16 cellular contexts compared by ENCODE assay signal in genomic region chr5:31100047-31100575, GRCh38.
DNase-seq lines count a peak whose midpoint lies in the region; ATAC-seq, FAIRE-seq and TF ChIP-seq lines count a peak whose summit lies in the region.
"Had no signal": no experiment of that assay in that cellular context is flagged by ENCODE, and none has a peak within 500 bp of the region (broad histone marks: within the 10 kb centered on the region; RNA-seq: fewer than 3 reads in every experiment).

No MANE protein-coding gene starts in this region.

- H2BK15ac ChIP-seq in H1 (ENCODE audit: low read length) = no peak overlapping the region

- H4K20me1 ChIP-seq in H1 (replicated peaks in 1 of 2; ENCODE audit: control insufficient read depth in 1 of 2, insufficient read depth in 2 of 2, low read length in 2 of 2) = no peaks in the 10 kb centered on the region
- H4K20me1 ChIP-seq: BLaER1 had no signal

- WGBS in H1 (ENCODE audit: extremely low coverage in 1 of 2, insufficient coverage in 1 of 2, insufficient read length in 1 of 2, insufficient replicate concordance in 2 of 2, low coverage in 1 of 2, low lambda C conversion rate in 2 of 2, missing lambda C conversion rate in 1 of 2), 2 experiments = 96% methylated on average over 6 of the region's 6 CpGs; no CpG with 5 or more reads in 1 of the 2 experiments

- no peak overlapping the region for H2AK5ac ChIP-seq in H1 (ENCODE audit: low read depth, low read length)

- no peaks in the 10 kb centered on the region for H3K79me1 ChIP-seq in H1 (ENCODE audit: low read depth, low read length)

- H4K91ac ChIP-seq in H1 (replicated peaks; ENCODE audit: insufficient read length, low read length) = no peak overlapping the region

- TF ChIP-seq RAD21 in H1 (IDR thresholded peaks at IDR 0.05 in 1 of 2, conservative IDR thresholded peaks at IDR 0.05 in 1 of 2; ENCODE audit: low read depth in 2 of 2, low read length in 2 of 2) = no peak

- H4K5ac ChIP-seq in H1 (ENCODE audit: insufficient read length, low read depth, low read length) = no peak overlapping the region

- H3K14ac ChIP-seq in H1 (ENCODE audit: insufficient read length) = no peak overlapping the region

- no peak overlapping the region for H3K23ac ChIP-seq in H1 (ENCODE audit: insufficient read length)

- FAIRE-seq in RCC 7860 (lab: Jason Lieb, UNC) (peak; percentile 100), H1 (lab: Jason Lieb, UNC) (no peak)
- FAIRE-seq: D721Med, G401.6, GM12892, GM19239 had no signal

- TF ChIP-seq CTCF in H1 (IDR thresholded peaks at IDR 0.05; ENCODE audit: control extremely low read depth in 1 of 3, insufficient read depth in 1 of 3, low read depth in 1 of 3, low read length in 3 of 3) (no peak), ascending aorta (IDR thresholded peaks at IDR 0.05) (no peak)

- H3K27ac ChIP-seq in H1 (ENCODE audit: low read depth, low read length) (no peak overlapping the region; the same call in 1 of the 2 replicates), ascending aorta (no peak overlapping the region)
- H3K27ac ChIP-seq: BLaER1 had no signal

- 0 out of 2 replicates have a peak overlapping the region, but pooled peaks have one; percentile 5 for H2BK20ac ChIP-seq in H1 (ENCODE audit: low read length)

- H3K4me2 ChIP-seq in H1 (ENCODE audit: insufficient read depth in 1 of 2, low read depth in 2 of 2, low read length in 2 of 2) = no peak overlapping the region
- H3K4me2 ChIP-seq: BLaER1 had no signal

- POLR2A ChIA-PET in H1 (lab: Charles Lee; ENCODE audit: partially characterized antibody) = no interaction called here

- H3K4me3 ChIP-seq in H1 (ENCODE audit: extremely low read depth in 1 of 4, insufficient read depth in 2 of 4, low read depth in 3 of 4, low read length in 4 of 4) (no peak overlapping the region), ascending aorta (no peak overlapping the region)
- H3K4me3 ChIP-seq: BLaER1, HAP-1 had no signal

- intact Hi-C loops in ascending aorta (cut with DNase I) = no loop called here

- TF ChIP-seq EP300 in H1 (IDR thresholded peaks at IDR 0.05; ENCODE audit: borderline replicate concordance in 1 of 2, low read depth in 2 of 2, low read length in 2 of 2) = no peak

- H3K36me3 ChIP-seq in H1 (ENCODE audit: control insufficient read depth in 2 of 4, insufficient read depth in 4 of 4, low read length in 3 of 4) = no peaks in the 10 kb centered on the region
- H3K36me3 ChIP-seq in ascending aorta = no peaks in the 10 kb centered on the region
- H3K36me3 ChIP-seq: BLaER1, HAP-1 had no signal

- H4K8ac ChIP-seq in H1 (ENCODE audit: extremely low read depth, insufficient read depth, low read length) = no peak overlapping the region

- H3K27me3 ChIP-seq in H1 (replicated peaks in 1 of 4; ENCODE audit: control insufficient read depth in 3 of 4, extremely low read depth in 1 of 4, insufficient read depth in 3 of 4, low read length in 3 of 4) (no peaks in the 10 kb centered on the region), ascending aorta (no peaks in the 10 kb centered on the region)
- H3K27me3 ChIP-seq: BLaER1 had no signal

- DNase-seq in Caki2 (ENCODE audit: low read depth) (peak; percentile 70), RCC 7860 (ENCODE audit: low spot score) (peak; percentile 97), H1 (ENCODE audit: low read depth in 1 of 2, low spot score in 2 of 2) (no peak), renal cortical epithelial cell (ENCODE audit: low read depth) (peak; percentile 78), ascending aorta (ENCODE audit: low spot score in 2 of 2) (no peak), HuH-7 (ENCODE audit: low spot score) (no peak)
- DNase-seq: 8988T; CD4-positive, alpha-beta memory T cell; KBM-7 had no signal

- no peak overlapping the region for H3K18ac ChIP-seq in H1 (ENCODE audit: extremely low read depth, low read length)

- H3K9me3 ChIP-seq in H1 (ENCODE audit: insufficient read depth in 2 of 2, low read depth in 1 of 2, low read length in 1 of 2) (no peaks in the 10 kb centered on the region), ascending aorta (no peaks in the 10 kb centered on the region)
- H3K9me3 ChIP-seq: BLaER1, HAP-1 had no signal

- H3K56ac ChIP-seq in H1 (replicated peaks; ENCODE audit: insufficient read length, low read depth, low read length) = no peak overlapping the region

- H3K4ac ChIP-seq in H1 (replicated peaks; ENCODE audit: insufficient read length, low read depth, low read length) = no peak overlapping the region

- H2BK5ac ChIP-seq in H1 (ENCODE audit: low read depth, low read length) = no peak overlapping the region

- H3K23me2 ChIP-seq in H1 (ENCODE audit: low read depth, low read length) = no peaks in the 10 kb centered on the region

- H3K79me2 ChIP-seq in H1 (ENCODE audit: control insufficient read depth in 1 of 2, insufficient read depth in 2 of 2, low read length in 2 of 2) = no peaks in the 10 kb centered on the region

- no peak overlapping the region for H2AFZ ChIP-seq in H1 (ENCODE audit: low read length)

- no peak overlapping the region for H2BK120ac ChIP-seq in H1 (replicated peaks; ENCODE audit: low read depth, low read length)

- in situ Hi-C loops in Caki2 (cut with HindIII; ENCODE audit: low pct_unique_long_range_greater_than_20kb, low sequenced_read_pairs) = no loop called here

- H3K9ac ChIP-seq in H1 (replicated peaks in 1 of 4; ENCODE audit: extremely low read depth in 1 of 4, low read depth in 3 of 4, low read length in 3 of 4) = no peak overlapping the region
- H3K9ac ChIP-seq: BLaER1 had no signal

- no peak overlapping the region for H2BK12ac ChIP-seq in H1 (ENCODE audit: low read depth, low read length)

- no peak for ATAC-seq in activated CD4-positive, CD25-positive, alpha-beta regulatory T cell treated with anti-CD3 and anti-CD28 coated beads, Interleukin-2, amount 50 U/mL, for 24 hours

- H3K4me1 ChIP-seq in H1 (replicated peaks in 1 of 4; ENCODE audit: control insufficient read depth in 3 of 4, insufficient read depth in 4 of 4, low read length in 3 of 4) = peaks cover 2 to 7% (median 4%) of the 10 kb centered on the region in 4 experiments; a peak in 3 of 7 replicates
- H3K4me1 ChIP-seq in ascending aorta = peaks cover 0 to 10% of the 10 kb centered on the region in 2 donors
- H3K4me1 ChIP-seq: BLaER1 had no signal

- CTCF ChIA-PET in H1 (lab: Charles Lee; ENCODE audit: partially characterized antibody) = no interaction called here

- no peak for TF ChIP-seq POLR2A in H1 (IDR thresholded peaks at IDR 0.05; ENCODE audit: control extremely low read depth in 1 of 2, low read depth in 2 of 2, low read length in 2 of 2)

TF ChIP-seq in H1, 55 proteins besides CTCF, POLR2A, EP300 and RAD21:
- TF ChIP-seq JUN (IDR thresholded peaks at IDR 0.05; ENCODE audit: low read depth, low read length) (no peak), KDM1A (IDR thresholded peaks at IDR 0.05; ENCODE audit: borderline replicate concordance, low read length) (no peak), CTBP2 (IDR thresholded peaks at IDR 0.05; ENCODE audit: borderline replicate concordance, insufficient read depth, insufficient read length, low read length) (no peak), SIX5 (IDR thresholded peaks at IDR 0.05; ENCODE audit: low read depth, low read length) (no peak), RXRA (IDR thresholded peaks at IDR 0.05; ENCODE audit: insufficient read depth, low read depth, low read length) (no peak), ATF2 (IDR thresholded peaks at IDR 0.05; ENCODE audit: low read length) (no peak), NRF1 (IDR thresholded peaks at IDR 0.05; ENCODE audit: low read depth, low read length) (no peak), KDM5A (IDR thresholded peaks at IDR 0.05; ENCODE audit: low read length) (no peak), SIRT6 (IDR thresholded peaks at IDR 0.05; ENCODE audit: low read length) (no peak), TEAD4 (IDR thresholded peaks at IDR 0.05; ENCODE audit: low read depth, low read length) (no peak), GABPA (IDR thresholded peaks at IDR 0.05; ENCODE audit: borderline replicate concordance, insufficient read depth, low read length) (no peak), JUND (IDR thresholded peaks at IDR 0.05; ENCODE audit: low read length) (no peak), MAX (IDR thresholded peaks at IDR 0.05) (no peak), EGR1 (IDR thresholded peaks at IDR 0.05; ENCODE audit: borderline replicate concordance, low read depth, low read length) (no peak)

Comparison
In these comparisons a context has a peak if more than half of its experiments do, and no peak if none do; other contexts are left out.
1. DNase-seq: peak in Caki2 (single experiment), RCC 7860 (single experiment) and renal cortical epithelial cell (single experiment); none in H1 (0 of 2), ascending aorta (0 of 2) and HuH-7 (single experiment).